8 cellular contexts compared by ENCODE assay signal in genomic region chr13:36819811-36820140, GRCh38. TPM values are rescaled to one million over a fixed set of nuclear protein-coding genes. Genes with fewer than 3 reads are reported as not detected.
A peak's percentile ranks its signal among the peaks of the same experiment; 100 is the strongest.
DNase-seq lines count a peak whose midpoint lies in the region; ATAC-seq and TF ChIP-seq lines count a peak whose summit lies in the region.

No MANE protein-coding gene starts in this region.

- H3K9me3 ChIP-seq in heart right ventricle (no peaks in the 10 kb centered on the region), OCI-LY1 (ENCODE audit: low read length) (no peaks in the 10 kb centered on the region), left lung (no peaks in the 10 kb centered on the region)

- peak overlapping the region; percentile 99 for H3K4me2 ChIP-seq in OCI-LY1 (ENCODE audit: low read length)

- no peaks in the 10 kb centered on the region for H3K27me3 ChIP-seq in heart right ventricle
- H3K27me3 ChIP-seq in OCI-LY1 (ENCODE audit: insufficient read depth, low read length), result no peaks in the 10 kb centered on the region
- H3K27me3 ChIP-seq in left lung, result no peaks in the 10 kb centered on the region

- H3K4me1 ChIP-seq in heart right ventricle (peaks cover 0 to 41% (median 27%) of the 10 kb centered on the region in 9 donors), OCI-LY1 (ENCODE audit: insufficient read depth, low read length, severe bottlenecking) (peaks cover 36% of the 10 kb centered on the region), left lung (peaks cover 9 to 27% of the 10 kb centered on the region in 2 donors)

- peak overlapping the region; percentile 68 to 97 (median 78) for H3K4me3 ChIP-seq in heart right ventricle
- peak overlapping the region; percentile 81 for H3K4me3 ChIP-seq in OCI-LY1 (ENCODE audit: low read depth, low read length, poor library complexity, severe bottlenecking)
- peak overlapping the region; percentile 80 for H3K4me3 ChIP-seq in astrocyte of the spinal cord (ENCODE audit: low read depth, low read length)
- peak overlapping the region; percentile 78 for H3K4me3 ChIP-seq in left lung

- peak overlapping the region; percentile 83 for H3K9ac ChIP-seq in OCI-LY1 (ENCODE audit: low read length)

- intact Hi-C loops in heart right ventricle (cut with DNase I), result no loop called here
- intact Hi-C loops in Right ventricle myocardium superior (cut with DNase I), result no loop called here
- intact Hi-C loops in left lung (cut with DNase I), result no loop called here

- H3K27ac ChIP-seq in heart right ventricle (peak overlapping the region in 5 of 10 donors; percentile 45 to 89 (median 80)), OCI-LY1 (ENCODE audit: low read depth, low read length, poor library complexity, severe bottlenecking) (peak overlapping the region; percentile 39), left lung (peak overlapping the region in 1 of 2 donors; percentile 80)

- H2AFZ ChIP-seq in OCI-LY1 (ENCODE audit: low read length), result no peak overlapping the region

- no peaks in the 10 kb centered on the region for H3K9me2 ChIP-seq in OCI-LY1 (ENCODE audit: low read depth, low read length)

- in situ Hi-C loops in astrocyte of the spinal cord (cut with HindIII; ENCODE audit: low sequenced_read_pairs), result no loop called here

- peaks cover 0 to 5% (median 0%) of the 10 kb centered on the region in 9 donors for H3K36me3 ChIP-seq in heart right ventricle
- no peaks in the 10 kb centered on the region for H3K36me3 ChIP-seq in OCI-LY1 (ENCODE audit: insufficient read depth, low read length)
- H3K36me3 ChIP-seq in left lung, result no peaks in the 10 kb centered on the region

- ATAC-seq in heart right ventricle, result peak in 3 of 8 donors; percentile 10 to 18 (median 10)
- ATAC-seq in Right ventricle myocardium superior (ENCODE audit: poor library complexity), result no peak
- peak; percentile 3 for ATAC-seq in HG02970 (IDR thresholded peaks at IDR 0.05; ENCODE audit: low FRiP score, unreplicated experiment)
- ATAC-seq in left lung, result peak; percentile 35

- no peaks in the 10 kb centered on the region for H3F3A ChIP-seq in OCI-LY1 (ENCODE audit: insufficient read depth, low read length)

- no peak for TF ChIP-seq CTCF in heart right ventricle (IDR thresholded peaks at IDR 0.05)
- TF ChIP-seq CTCF in OCI-LY1 (IDR thresholded peaks at IDR 0.05; ENCODE audit: low read length), result no peak
- no peak for TF ChIP-seq CTCF in astrocyte of the spinal cord (IDR thresholded peaks at IDR 0.05; ENCODE audit: low read depth, low read length)
- TF ChIP-seq CTCF in left lung (IDR thresholded peaks at IDR 0.05), result no peak

- 0 to 1% methylated on average over 14 of the region's 14 CpGs for WGBS in heart right ventricle, 2 donors

- peaks cover 31% of the 10 kb centered on the region for H3K79me2 ChIP-seq in OCI-LY1 (ENCODE audit: insufficient read depth, low read length)

- DNase-seq in heart right ventricle, result peak in 1 of 2 donors; percentile 10
- DNase-seq in Right ventricle myocardium superior, result no peak
- DNase-seq in astrocyte of the spinal cord (ENCODE audit: low read depth, low spot score), result peak; percentile 26
- no peak for DNase-seq in left lung
- peak; percentile 1 to 27 (median 8) for DNase-seq in stimulated activated CD4-positive, alpha-beta T cell treated with anti-CD3 and anti-CD28 coated beads, TNF-alpha, amount 100 ng/mL, for 48 hours (ENCODE audit: low read depth in 3 of 3)
- no peak for DNase-seq in AG08395 (ENCODE audit: low spot score)

- no peaks in the 10 kb centered on the region for H4K20me1 ChIP-seq in OCI-LY1 (ENCODE audit: insufficient read depth, low read length)

RNA-seq across cellular contexts. Expression of gene RFXAP, which starts 0.8 kb away (rescaled TPM):
- 1 to 10 TPM; 2.6 to 6.9 (median 3.9) TPM for total RNA-seq in heart right ventricle
- 1 to 10 TPM; 2.0 to 3.4 TPM for polyA plus RNA-seq in heart right ventricle
- total RNA-seq in Right ventricle myocardium superior, result 1.7 TPM
- total RNA-seq in left lung, result 1 to 10 TPM; 3.6 to 4.7 TPM

Comparison
In these comparisons a context has a peak if more than half of its experiments do, and no peak if none do; other contexts are left out.
1. DNase-seq: peak in astrocyte of the spinal cord (single experiment) and stimulated activated CD4-positive, alpha-beta T cell treated with anti-CD3 and anti-CD28 coated beads, TNF-alpha, amount 100 ng/mL, for 48 hours (3 of 3); none in Right ventricle myocardium superior (single experiment), left lung (0 of 2) and AG08395 (single experiment).
2. Peak in every context shown above with its lines, with median percentiles within 50 percentile points of each other: H3K4me3 ChIP-seq.